29 cellular contexts compared by ENCODE assay signal in genomic region chr12:24084800-24085199, GRCh38.
"Had no signal": no experiment of that assay in that cellular context is flagged by ENCODE, and none has a peak within 500 bp of the region (broad histone marks: within the 10 kb centered on the region; RNA-seq: fewer than 3 reads in every experiment).

No MANE protein-coding gene starts in this region.

- H3K27ac Mint-ChIP-seq: activated CD4-positive, alpha-beta T cell treated with anti-CD3 and anti-CD28 coated beads, Interleukin-2, amount 10 ng/mL, durations not matched to agents 24 days and 14 days; activated CD8-positive, alpha-beta T cell treated with anti-CD3 and anti-CD28 coated beads, Interleukin-2, amount 10 ng/mL, durations not matched to agents 7 days and 5 days; activated naive CD4-positive, alpha-beta T cell treated with anti-CD3 and anti-CD28 coated beads, Interleukin-2, amount 50 U/mL, for 24 hours; activated T-cell treated with anti-CD3 and anti-CD28 coated beads, Interleukin-2, amount 50 U/mL, for 24 hours; activated T-helper 2 cell treated with anti-CD3 and anti-CD28 coated beads, Interferon-gamma antibody, Interleukin-2, Interleukin-4, amounts not matched to agents 10 μg/mL and 5 μg/mL and 100 μg/mL, durations not matched to agents 14 hours and 24 hours and 36 hours; T-helper 1 cell treated with Interleukin-12 subunit alpha and Interleukin-12 subunit beta and Interleukin-4 antibody, amounts not matched to agents 30 μg/mL and 1 μg/mL, for 36 hours; T-helper 2 cell treated with Interferon-gamma antibody and Interleukin-4, amounts not matched to agents 5 μg/mL and 100 μg/mL, for 36 hours had no signal

- H3K9me3 ChIP-seq: adrenal gland, body of pancreas, breast epithelium, Peyer's patch, SJSA1, SK-N-SH had no signal

- H3K9ac ChIP-seq: SK-N-SH had no signal

- H3K27me3 Mint-ChIP-seq: activated CD4-positive, alpha-beta T cell treated with anti-CD3 and anti-CD28 coated beads, Interleukin-2, amount 10 ng/mL, durations not matched to agents 24 days and 14 days; activated naive CD4-positive, alpha-beta T cell treated with anti-CD3 and anti-CD28 coated beads, Interleukin-2, amount 50 U/mL, for 24 hours; activated T-cell treated with anti-CD3 and anti-CD28 coated beads, Interleukin-2, amount 50 U/mL, for 24 hours had no signal

- H3K4me2 ChIP-seq: SK-N-SH had no signal

- H3K27ac ChIP-seq: adrenal gland, body of pancreas, breast epithelium, Peyer's patch, SJSA1 had no signal

- H3K4me1 Mint-ChIP-seq: activated CD4-positive, alpha-beta T cell treated with anti-CD3 and anti-CD28 coated beads, Interleukin-2, amount 10 ng/mL, durations not matched to agents 24 days and 14 days; activated naive CD4-positive, alpha-beta T cell treated with anti-CD3 and anti-CD28 coated beads, Interleukin-2, amount 50 U/mL, for 24 hours had no signal

- H3K4me3 Mint-ChIP-seq: activated CD4-positive, alpha-beta T cell treated with anti-CD3 and anti-CD28 coated beads, Interleukin-2, amount 10 ng/mL, durations not matched to agents 24 days and 14 days; activated CD8-positive, alpha-beta T cell treated with anti-CD3 and anti-CD28 coated beads, Interleukin-2, amount 10 ng/mL, durations not matched to agents 7 days and 5 days; activated naive CD4-positive, alpha-beta T cell treated with anti-CD3 and anti-CD28 coated beads, Interleukin-2, amount 50 U/mL, for 24 hours; activated T-cell treated with anti-CD3 and anti-CD28 coated beads, Interleukin-2, amount 50 U/mL, for 24 hours; T-helper 1 cell treated with Interleukin-12 subunit alpha and Interleukin-12 subunit beta and Interleukin-4 antibody, amounts not matched to agents 30 μg/mL and 1 μg/mL, for 36 hours; T-helper 2 cell treated with Interferon-gamma antibody and Interleukin-4, amounts not matched to agents 5 μg/mL and 100 μg/mL, for 36 hours had no signal

- H3K4me3 ChIP-seq: adrenal gland, body of pancreas, breast epithelium, Peyer's patch, SJSA1 had no signal

- DNase-seq: activated CD4-positive, alpha-beta T cell treated with anti-CD3 and anti-CD28 coated beads, Interleukin-2, amount 10 ng/mL, durations not matched to agents 24 days and 14 days; activated CD4-positive, alpha-beta T cell treated with anti-CD3 and anti-CD28 coated beads, Interleukin-2, amount 50 U/mL, for 4 hours; activated CD8-positive, alpha-beta T cell treated with anti-CD3 and anti-CD28 coated beads, Interleukin-2, amount 10 ng/mL, durations not matched to agents 7 days and 5 days; activated gamma-delta T cell; activated naive CD4-positive, alpha-beta T cell treated with Interleukin-2 at 50 U/mL for 16 hours; activated T-cell treated with anti-CD3 and anti-CD28 coated beads, Interleukin-2, amount 50 U/mL, for 24 hours; adrenal gland; body of pancreas; MM.1S; MV-4-11; NCI-H1092; NCI-H1436 treated with DMSO at 0.1 percent for 48 hours; NCI-H1694 treated with DMSO at 0.1 percent for 48 hours; NCI-H2029; NCI-H345; NCI-H524 treated with DMSO at 0.1 percent for 48 hours; PC-3; Peyer's patch; RPMI8226; SHP77 treated with DMSO at 0.1 percent for 48 hours; SK-N-SH had no signal

- FAIRE-seq: astrocyte, TTC549 had no signal

- H3K4me1 ChIP-seq: adrenal gland, body of pancreas, breast epithelium, Peyer's patch, SJSA1 had no signal

- H3K36me3 Mint-ChIP-seq: activated naive CD4-positive, alpha-beta T cell treated with anti-CD3 and anti-CD28 coated beads, Interleukin-2, amount 50 U/mL, for 24 hours had no signal

- H3K9me3 Mint-ChIP-seq: activated CD4-positive, alpha-beta T cell treated with anti-CD3 and anti-CD28 coated beads, Interleukin-2, amount 10 ng/mL, durations not matched to agents 24 days and 14 days; activated T-helper 2 cell treated with anti-CD3 and anti-CD28 coated beads, Interferon-gamma antibody, Interleukin-2, Interleukin-4, amounts not matched to agents 10 μg/mL and 5 μg/mL and 100 μg/mL, durations not matched to agents 14 hours and 24 hours and 36 hours; T-helper 1 cell treated with Interleukin-12 subunit alpha and Interleukin-12 subunit beta and Interleukin-4 antibody, amounts not matched to agents 30 μg/mL and 1 μg/mL, for 36 hours; T-helper 2 cell treated with Interferon-gamma antibody and Interleukin-4, amounts not matched to agents 5 μg/mL and 100 μg/mL, for 36 hours had no signal

- ATAC-seq: activated CD8-positive, alpha-beta T cell treated with anti-CD3 and anti-CD28 coated beads, Interleukin-2, amount 10 ng/mL, durations not matched to agents 7 days and 5 days; body of pancreas; PC-3 had no signal

- H3K36me3 ChIP-seq: adrenal gland, breast epithelium, Peyer's patch, SJSA1 had no signal

- H3K27me3 ChIP-seq: adrenal gland, body of pancreas, breast epithelium, Peyer's patch, SJSA1 had no signal
